16 cellular contexts compared by ENCODE assay signal in genomic region chr11:19110290-19110689, GRCh38. TPM values are rescaled to one million over a fixed set of nuclear protein-coding genes. Genes with fewer than 3 reads are reported as not detected.
A peak's percentile ranks its signal among the peaks of the same experiment; 100 is the strongest.
DNase-seq lines count a peak whose midpoint lies in the region; TF ChIP-seq lines count a peak whose summit lies in the region.
"Had no signal": no experiment of that assay in that cellular context is flagged by ENCODE, and none has a peak within 500 bp of the region (broad histone marks: within the 10 kb centered on the region; RNA-seq: fewer than 3 reads in every experiment).

No MANE protein-coding gene starts in this region.

- no peak overlapping the region for H2BK5ac ChIP-seq in H9 (ENCODE audit: insufficient read length, low read length)

- H3K36me3 Mint-ChIP-seq in H9 (ENCODE audit: insufficient read depth in 1 of 3, low read depth in 3 of 3): no peaks in the 10 kb centered on the region; a peak in 1 of 7 replicates
- no peaks in the 10 kb centered on the region for H3K36me3 Mint-ChIP-seq in type B pancreatic cell
- H3K36me3 Mint-ChIP-seq: CD8-positive, alpha-beta T cell; naive B cell had no signal

- 62 to 68% methylated on average over 2 of the region's 2 CpGs for WGBS in testis, 2 donors
- WGBS in H9 (ENCODE audit: extremely low coverage, insufficient read length, low lambda C conversion rate): no CpG with 5 or more reads among the region's 2 CpGs

- H2AK5ac ChIP-seq in H9 (ENCODE audit: insufficient read length, low read length): no peak overlapping the region

- H3K4me2 ChIP-seq in H9 (ENCODE audit: insufficient read depth, insufficient read length, low read length): no peak overlapping the region

- H3K4me1 ChIP-seq in left ventricle myocardium inferior: peaks cover 22% of the 10 kb centered on the region
- no peaks in the 10 kb centered on the region for H3K4me1 ChIP-seq in testis
- no peaks in the 10 kb centered on the region for H3K4me1 ChIP-seq in H9 (ENCODE audit: insufficient read depth, low read length)

- DNase-seq in NCI-H2171 treated with DMSO at 0.1 percent for 48 hours (lab: John Stamatoyannopoulos, UW) (peak; percentile 0), NCI-H2171 (lab: John Stamatoyannopoulos, UW) (no peak), NCI-H69 (lab: John Stamatoyannopoulos, UW) (peak; percentile 95), left ventricle myocardium inferior (peak; percentile 54), testis (peak; percentile 44), activated T-cell treated with anti-CD3 and anti-CD28 coated beads for 4 hours (no peak), H9 (no peak), type B pancreatic cell (ENCODE audit: extremely low spot score, unreplicated experiment) (no peak)
- DNase-seq: activated CD4-positive, alpha-beta memory T cell treated with anti-CD3 and anti-CD28 coated beads, Interleukin-2, amount 10 ng/mL, durations not matched to agents 7 days and 5 days; CD8-positive, alpha-beta T cell; erythroblast; GF-D8; Kasumi-1; naive B cell had no signal

- no peak overlapping the region for H3K4ac ChIP-seq in H9 (ENCODE audit: low read depth, low read length)

- no peak overlapping the region for H2AFZ ChIP-seq in H9 (ENCODE audit: low read length)

- H4K8ac ChIP-seq in H9 (replicated peaks; ENCODE audit: insufficient read length, low read depth, low read length): no peak overlapping the region

- intact Hi-C loops in left ventricle myocardium inferior (cut with micrococcal nuclease) (no loop called here), testis (cut with DNase I; ENCODE audit: low total_unique reads) (no loop called here)

- H3K4me3 ChIP-seq in left ventricle myocardium inferior (no peak overlapping the region), testis (no peak overlapping the region)

- H3K9me3 Mint-ChIP-seq in H9: no peaks in the 10 kb centered on the region
- no peaks in the 10 kb centered on the region for H3K9me3 Mint-ChIP-seq in type B pancreatic cell
- H3K9me3 Mint-ChIP-seq: activated CD4-positive, alpha-beta memory T cell treated with anti-CD3 and anti-CD28 coated beads, Interleukin-2, amount 10 ng/mL, durations not matched to agents 7 days and 5 days; CD8-positive, alpha-beta T cell; naive B cell had no signal

- no peak overlapping the region for H2BK15ac ChIP-seq in H9 (ENCODE audit: low read depth, low read length)

- no peak overlapping the region for H4K5ac ChIP-seq in H9 (ENCODE audit: insufficient read length, low read depth, low read length)

- no peaks in the 10 kb centered on the region for H3K79me1 ChIP-seq in H9 (ENCODE audit: insufficient read depth, low read depth, low read length, poor library complexity, severe bottlenecking)

- no peak overlapping the region for H3K56ac ChIP-seq in H9 (ENCODE audit: insufficient read length, low read depth, low read length)

- no peak overlapping the region for H2BK120ac ChIP-seq in H9 (ENCODE audit: low read depth, low read length, poor library complexity, severe bottlenecking)

- no peak for TF ChIP-seq POLR2A in testis (IDR thresholded peaks at IDR 0.05)

- no peak overlapping the region for H3T11ph ChIP-seq in H9 (ENCODE audit: low read length)

- no peak overlapping the region for H3K23ac ChIP-seq in H9 (ENCODE audit: insufficient read length, low read depth, low read length)

- H3K4me3 Mint-ChIP-seq in H9 (no peak overlapping the region), type B pancreatic cell (no peak overlapping the region)
- H3K4me3 Mint-ChIP-seq: activated CD4-positive, alpha-beta memory T cell treated with anti-CD3 and anti-CD28 coated beads, Interleukin-2, amount 10 ng/mL, durations not matched to agents 7 days and 5 days; CD8-positive, alpha-beta T cell; naive B cell had no signal

- no peaks in the 10 kb centered on the region for H3K79me2 ChIP-seq in H9 (ENCODE audit: insufficient read depth, low read length)

- no peak overlapping the region for H2BK12ac ChIP-seq in H9 (ENCODE audit: insufficient read length, low read depth, low read length)

- H3K9ac ChIP-seq in H9 (ENCODE audit: extremely low read depth, insufficient read length, low read length): no peak overlapping the region

- H3K18ac ChIP-seq in H9 (ENCODE audit: insufficient read length, low read depth, low read length): no peak overlapping the region

- no peak overlapping the region for H2BK20ac ChIP-seq in H9 (ENCODE audit: low read depth, low read length, poor library complexity, severe bottlenecking)

- TF ChIP-seq CTCF in left ventricle myocardium inferior (IDR thresholded peaks at IDR 0.05; ENCODE audit: borderline replicate concordance) (peak; percentile 25), testis (IDR thresholded peaks at IDR 0.05) (no peak), H9 (conservative IDR thresholded peaks at IDR 0.05) (no peak), type B pancreatic cell (conservative IDR thresholded peaks at IDR 0.05) (no peak)

- H4K91ac ChIP-seq in H9 (ENCODE audit: insufficient read length, low read depth, low read length): no peak overlapping the region

- no peaks in the 10 kb centered on the region for H3K27me3 ChIP-seq in left ventricle myocardium inferior (ENCODE audit: low read depth)
- H3K27me3 ChIP-seq in testis: no peaks in the 10 kb centered on the region
- no peaks in the 10 kb centered on the region for H3K27me3 ChIP-seq in H9 (ENCODE audit: insufficient read depth, low read length)

- H3K14ac ChIP-seq in H9 (ENCODE audit: insufficient read depth, low read length): no peak overlapping the region

- H3K27ac Mint-ChIP-seq in H9 (no peak overlapping the region), type B pancreatic cell (no peak overlapping the region)
- H3K27ac Mint-ChIP-seq: activated CD4-positive, alpha-beta memory T cell treated with anti-CD3 and anti-CD28 coated beads, Interleukin-2, amount 10 ng/mL, durations not matched to agents 7 days and 5 days; CD8-positive, alpha-beta T cell; naive B cell had no signal

- H3K36me3 ChIP-seq in left ventricle myocardium inferior (no peaks in the 10 kb centered on the region), testis (ENCODE audit: low read depth, missing control alignments) (no peaks in the 10 kb centered on the region)

- peaks cover 6% of the 10 kb centered on the region in 2 experiments; a peak in 3 of 4 replicates for H3K4me1 Mint-ChIP-seq in H9
- H3K4me1 Mint-ChIP-seq in type B pancreatic cell (ENCODE audit: unreplicated experiment): no peaks in the 10 kb centered on the region
- H3K4me1 Mint-ChIP-seq: activated CD4-positive, alpha-beta memory T cell treated with anti-CD3 and anti-CD28 coated beads, Interleukin-2, amount 10 ng/mL, durations not matched to agents 7 days and 5 days had no signal

- H3K27me3 Mint-ChIP-seq in H9 (ENCODE audit: low read depth) (peaks cover 26% of the 10 kb centered on the region), type B pancreatic cell (peaks cover 9% of the 10 kb centered on the region)

- peak overlapping the region; percentile 63 for H3K27ac ChIP-seq in left ventricle myocardium inferior (replicated peaks)
- H3K27ac ChIP-seq in testis: no peak overlapping the region
- H3K27ac ChIP-seq in H9 (ENCODE audit: insufficient read length, low read depth, low read length): no peak overlapping the region
- H3K27ac ChIP-seq: VCaP had no signal

- H3K9me3 ChIP-seq in left ventricle myocardium inferior (replicated peaks) (no peaks in the 10 kb centered on the region), testis (no peaks in the 10 kb centered on the region), H9 (ENCODE audit: control insufficient read depth, low read depth, low read length) (no peaks in the 10 kb centered on the region)

- H4K20me1 ChIP-seq in H9 (ENCODE audit: control insufficient read depth, insufficient read depth, insufficient read length): no peaks in the 10 kb centered on the region

- H3K23me2 ChIP-seq in H9 (ENCODE audit: insufficient read length, low read depth, low read length, poor library complexity, severe bottlenecking): no peaks in the 10 kb centered on the region

RNA-seq across cellular contexts. Expression of gene ZDHHC13, which starts 6.7 kb away (rescaled TPM):
- total RNA-seq in left ventricle myocardium inferior (8.0 TPM), testis (10 to 100 TPM; 16.3 to 17.2 TPM), H9 (2021) (20.9 and 21.1 TPM in 2 replicates), type B pancreatic cell (ENCODE audit: low replicate concordance) (18.2 and 19.0 TPM in 2 replicates)
- polyA plus RNA-seq in testis (ENCODE audit: insufficient read depth, low read depth, low replicate concordance): 32.6 TPM

RNA-seq across cellular contexts. Expression of gene MRGPRX2, which starts 49.8 kb away (rescaled TPM):
- total RNA-seq in left ventricle myocardium inferior (not detected), testis (under 1 TPM in 1 of 2 donors, not detected in 1; 0.50 TPM), H9 (2021) (not detected in 2 replicates), type B pancreatic cell (ENCODE audit: low replicate concordance) (not detected in 2 replicates)
- not detected for polyA plus RNA-seq in testis (ENCODE audit: insufficient read depth, low read depth, low replicate concordance)
- total RNA-seq: activated CD4-positive, alpha-beta memory T cell treated with anti-CD3 and anti-CD28 coated beads, Interleukin-2, amount 10 ng/mL, durations not matched to agents 7 days and 5 days; CD8-positive, alpha-beta T cell; temporal lobe had no signal

Comparison
In these comparisons a context has a peak if more than half of its experiments do, and no peak if none do; other contexts are left out.
1. DNase-seq: peak in NCI-H2171 treated with DMSO at 0.1 percent for 48 hours (single experiment), NCI-H69 (single experiment), left ventricle myocardium inferior (single experiment) and testis (single experiment); none in NCI-H2171 (single experiment), activated T-cell treated with anti-CD3 and anti-CD28 coated beads for 4 hours (single experiment), H9 (single experiment) and type B pancreatic cell (single experiment).